14 cellular contexts compared by ENCODE assay signal in the genomic region with DNA sequence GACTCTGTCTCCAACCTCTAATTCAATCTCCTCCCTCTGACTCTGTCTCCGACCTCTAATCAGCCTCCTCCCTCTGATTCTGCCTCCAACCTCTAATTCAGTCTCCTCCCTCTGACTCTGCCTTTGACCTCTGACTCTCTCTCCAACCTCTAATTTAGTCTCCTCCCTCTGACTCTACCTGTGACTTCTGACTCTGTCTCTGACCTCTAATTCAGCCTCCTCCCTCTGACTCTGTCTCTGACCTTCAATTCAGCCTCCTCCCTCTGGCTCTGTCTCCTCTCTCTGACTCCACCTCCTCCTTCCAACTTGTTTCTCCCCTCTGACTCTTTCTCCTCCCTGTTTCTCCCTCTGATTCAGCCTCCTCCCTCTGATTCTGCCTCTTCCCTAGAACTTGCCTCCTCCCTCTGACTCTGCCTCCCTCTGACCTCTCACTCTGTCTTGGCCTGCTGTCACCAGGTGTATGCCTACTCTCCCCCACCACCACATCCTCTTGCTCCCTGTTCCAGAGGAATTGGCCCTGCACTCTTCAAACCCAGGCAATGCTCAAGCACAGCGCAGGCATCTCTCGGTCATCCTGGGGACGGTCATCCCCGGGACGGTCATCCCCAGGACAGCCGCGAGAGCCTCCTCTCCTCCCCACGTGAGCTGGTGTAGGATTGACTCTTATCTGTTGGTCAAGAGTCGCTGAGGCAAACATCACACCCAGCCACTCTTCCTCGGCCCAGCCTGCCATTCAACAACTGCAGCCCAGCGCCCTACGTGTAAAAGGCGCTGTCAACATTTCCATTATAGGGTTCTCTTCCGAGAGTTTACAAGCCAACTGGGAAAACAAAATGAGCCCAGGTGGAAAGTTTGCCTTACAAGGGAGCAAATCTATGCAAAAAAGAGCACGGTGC.
DNase-seq lines count a peak whose midpoint lies in the region; ATAC-seq, FAIRE-seq and TF ChIP-seq lines count a peak whose summit lies in the region.
"Had no signal": no experiment of that assay in that cellular context is flagged by ENCODE, and none has a peak within 500 bp of the region (broad histone marks: within the 10 kb centered on the region; RNA-seq: fewer than 3 reads in every experiment).

No MANE protein-coding gene starts in this region.

- TF ChIP-seq POLR2A in HepG2 (IDR thresholded peaks at IDR 0.05; ENCODE audit: insufficient read depth in 1 of 2, low read depth in 2 of 2, low read length in 2 of 2): no peak
- TF ChIP-seq POLR2A in right lobe of liver (IDR thresholded peaks at IDR 0.05): no peak

- CTCF ChIA-PET in HepG2 (lab: Yijun Ruan, JAX; ENCODE audit: low intra/inter-chr PET ratio, low total read pairs): no interaction called here

- no peaks in the 10 kb centered on the region for H3K36me3 Mint-ChIP-seq in activated T-helper 17 cell treated with anti-CD3 and anti-CD28 coated beads, Interleukin-2, amount 50 U/mL, for 72 hours (ENCODE audit: low read depth)

- in situ Hi-C loops in HepG2 (cut with HindIII; ENCODE audit: extremely low pct_ligation_motif_present, low pct_unique_long_range_greater_than_20kb): loop anchor here (10.0 kb wide), 1 partner anchor 603 kb away; no protein-coding TSS in a partner anchor

- H3K27ac Mint-ChIP-seq in activated T-helper 17 cell treated with anti-CD3 and anti-CD28 coated beads, Interleukin-2, amount 50 U/mL, for 72 hours: peak overlapping the region; percentile 94
- H3K27ac Mint-ChIP-seq: activated naive CD8-positive, alpha-beta T cell had no signal

- no peak for ATAC-seq in HepG2
- ATAC-seq in right lobe of liver: no peak
- ATAC-seq in activated T-helper 17 cell treated with anti-CD3 and anti-CD28 coated beads, Interleukin-2, amount 50 U/mL, for 72 hours (replicated peaks): peak; percentile 76
- no peak for ATAC-seq in HG03460 (IDR thresholded peaks at IDR 0.05; ENCODE audit: unreplicated experiment)
- ATAC-seq: heart right ventricle had no signal

- no peaks in the 10 kb centered on the region for H4K20me1 ChIP-seq in HepG2 (ENCODE audit: insufficient read depth, low read length)

- H3K9me3 Mint-ChIP-seq in activated T-helper 17 cell treated with anti-CD3 and anti-CD28 coated beads, Interleukin-2, amount 50 U/mL, for 72 hours: peaks cover 8% of the 10 kb centered on the region

- H3K27me3 ChIP-seq in HepG2 (ENCODE audit: control insufficient read depth in 1 of 2, insufficient read depth in 2 of 2, low read length in 2 of 2) (peaks cover 0 to 18% of the 10 kb centered on the region in 2 experiments; a peak in 3 of 5 replicates), right lobe of liver (no peaks in the 10 kb centered on the region)
- H3K27me3 ChIP-seq: SJCRH30 had no signal

- no peak overlapping the region for H3K9ac ChIP-seq in HepG2 (ENCODE audit: insufficient read depth, low read depth, low read length)

- H3K4me2 ChIP-seq in HepG2 (ENCODE audit: low read depth, low read length): no peak overlapping the region

- H3K27ac ChIP-seq in HepG2 (ENCODE audit: extremely low read length, insufficient read depth, low read length) (no peak overlapping the region), right lobe of liver (no peak overlapping the region)
- H3K27ac ChIP-seq: 22Rv1, heart right ventricle, SJCRH30 had no signal

- H3K27me3 Mint-ChIP-seq in activated T-helper 17 cell treated with anti-CD3 and anti-CD28 coated beads, Interleukin-2, amount 50 U/mL, for 72 hours: peaks cover under 1% of the 10 kb centered on the region

- intact Hi-C loops in HepG2 (cut with micrococcal nuclease; ENCODE audit: unreplicated experiment) (no loop called here), right lobe of liver (cut with DNase I) (no loop called here)

- H3K4me3 Mint-ChIP-seq in activated T-helper 17 cell treated with anti-CD3 and anti-CD28 coated beads, Interleukin-2, amount 50 U/mL, for 72 hours: peak overlapping the region; percentile 81
- H3K4me3 Mint-ChIP-seq: activated naive CD8-positive, alpha-beta T cell had no signal

- 61% methylated on average over 16 of the region's 16 CpGs for WGBS in HepG2 (ENCODE audit: low lambda C conversion rate)
- 67% methylated on average over 11 of the region's 16 CpGs for WGBS in right lobe of liver (ENCODE audit: insufficient coverage, low coverage, low lambda C conversion rate, missing lambda C conversion rate)

- H3K4me1 ChIP-seq in HepG2 (ENCODE audit: insufficient read depth, low read length) (peaks cover 52% of the 10 kb centered on the region), right lobe of liver (peaks cover 0 to 28% (median 12%) of the 10 kb centered on the region in 4 donors)
- H3K4me1 ChIP-seq: SJCRH30 had no signal

- DNase-seq in DMS 273 (lab: John Stamatoyannopoulos, UW; ENCODE audit: unreplicated experiment) (peak; percentile 25), DMS 273 treated with DMSO at 0.1 percent for 48 hours (lab: John Stamatoyannopoulos, UW) (no peak), HepG2 (ENCODE audit: low spot score) (no peak), right lobe of liver (no peak), CD1c-positive myeloid dendritic cell (ENCODE audit: extremely low spot score) (no peak), H4 (ENCODE audit: low spot score) (no peak)
- DNase-seq: GOT3; heart right ventricle; SJCRH30; stimulated activated CD4-positive, alpha-beta T cell treated with anti-CD3 and anti-CD28 coated beads, Interleukin-4, amount 100 ng/mL, for 4 hours had no signal

- BruUV-seq in HepG2 (replicated peaks; lab: Mats Ljungman, UMichigan): no TSS peak

- H3K79me2 ChIP-seq in HepG2 (ENCODE audit: insufficient read depth, low read length): no peaks in the 10 kb centered on the region

- POLR2A ChIA-PET in HepG2 (lab: Yijun Ruan, JAX): no interaction called here

- TF ChIP-seq RAD21 in HepG2 (CRISPR knock-in tag; IDR thresholded peaks at IDR 0.05): no peak

- H3K9me3 ChIP-seq in HepG2 (ENCODE audit: low read length) (no peaks in the 10 kb centered on the region), right lobe of liver (no peaks in the 10 kb centered on the region)
- H3K9me3 ChIP-seq: heart right ventricle, SJCRH30 had no signal

- H3K36me3 ChIP-seq in HepG2 (replicated peaks in 1 of 2; ENCODE audit: control insufficient read depth in 1 of 2, insufficient read depth in 2 of 2, low read length in 2 of 2) (no peaks in the 10 kb centered on the region), right lobe of liver (no peaks in the 10 kb centered on the region)
- H3K36me3 ChIP-seq: heart right ventricle, SJCRH30 had no signal

- no peak overlapping the region for H2AFZ ChIP-seq in HepG2 (ENCODE audit: low read length)

- peaks cover 19% of the 10 kb centered on the region for H3K4me1 Mint-ChIP-seq in activated T-helper 17 cell treated with anti-CD3 and anti-CD28 coated beads, Interleukin-2, amount 50 U/mL, for 72 hours

- TF ChIP-seq EP300 in HepG2 (IDR thresholded peaks at IDR 0.05; ENCODE audit: low read depth in 2 of 2, low read length in 2 of 2): no peak
- no peak for TF ChIP-seq EP300 in HepG2 (CRISPR knock-in tag; IDR thresholded peaks at IDR 0.05; ENCODE audit: borderline replicate concordance)

- TF ChIP-seq CTCF in HepG2 (CRISPR knock-in tag; IDR thresholded peaks at IDR 0.05): no peak
- TF ChIP-seq CTCF in right lobe of liver (IDR thresholded peaks at IDR 0.05): no peak

- H3K4me3 ChIP-seq in HepG2 (replicated peaks in 1 of 3; ENCODE audit: insufficient read depth in 1 of 3, low read depth in 2 of 3, low read length in 3 of 3): no peak overlapping the region
- H3K4me3 ChIP-seq in right lobe of liver: no peak overlapping the region
- H3K4me3 ChIP-seq: heart right ventricle, SJCRH30 had no signal

- FAIRE-seq in HepG2 (lab: Jason Lieb, UNC): no peak

TF ChIP-seq in HepG2, 621 proteins besides CTCF, POLR2A, EP300 and RAD21 (continues in another document):
- TF ChIP-seq, protein P1, sequence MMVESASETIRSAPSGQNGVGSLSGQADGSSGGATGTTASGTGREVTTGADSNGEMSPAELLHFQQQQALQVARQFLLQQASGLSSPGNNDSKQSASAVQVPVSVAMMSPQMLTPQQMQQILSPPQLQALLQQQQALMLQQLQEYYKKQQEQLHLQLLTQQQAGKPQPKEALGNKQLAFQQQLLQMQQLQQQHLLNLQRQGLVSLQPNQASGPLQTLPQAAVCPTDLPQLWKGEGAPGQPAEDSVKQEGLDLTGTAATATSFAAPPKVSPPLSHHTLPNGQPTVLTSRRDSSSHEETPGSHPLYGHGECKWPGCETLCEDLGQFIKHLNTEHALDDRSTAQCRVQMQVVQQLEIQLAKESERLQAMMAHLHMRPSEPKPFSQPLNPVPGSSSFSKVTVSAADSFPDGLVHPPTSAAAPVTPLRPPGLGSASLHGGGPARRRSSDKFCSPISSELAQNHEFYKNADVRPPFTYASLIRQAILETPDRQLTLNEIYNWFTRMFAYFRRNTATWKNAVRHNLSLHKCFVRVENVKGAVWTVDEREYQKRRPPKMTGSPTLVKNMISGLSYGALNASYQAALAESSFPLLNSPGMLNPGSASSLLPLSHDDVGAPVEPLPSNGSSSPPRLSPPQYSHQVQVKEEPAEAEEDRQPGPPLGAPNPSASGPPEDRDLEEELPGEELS (CRISPR knock-in tag; IDR thresholded peaks at IDR 0.05): no peak
- TF ChIP-seq ZSCAN22 (CRISPR knock-in tag; IDR thresholded peaks at IDR 0.05): peak; percentile 99
- TF ChIP-seq, protein P2, sequence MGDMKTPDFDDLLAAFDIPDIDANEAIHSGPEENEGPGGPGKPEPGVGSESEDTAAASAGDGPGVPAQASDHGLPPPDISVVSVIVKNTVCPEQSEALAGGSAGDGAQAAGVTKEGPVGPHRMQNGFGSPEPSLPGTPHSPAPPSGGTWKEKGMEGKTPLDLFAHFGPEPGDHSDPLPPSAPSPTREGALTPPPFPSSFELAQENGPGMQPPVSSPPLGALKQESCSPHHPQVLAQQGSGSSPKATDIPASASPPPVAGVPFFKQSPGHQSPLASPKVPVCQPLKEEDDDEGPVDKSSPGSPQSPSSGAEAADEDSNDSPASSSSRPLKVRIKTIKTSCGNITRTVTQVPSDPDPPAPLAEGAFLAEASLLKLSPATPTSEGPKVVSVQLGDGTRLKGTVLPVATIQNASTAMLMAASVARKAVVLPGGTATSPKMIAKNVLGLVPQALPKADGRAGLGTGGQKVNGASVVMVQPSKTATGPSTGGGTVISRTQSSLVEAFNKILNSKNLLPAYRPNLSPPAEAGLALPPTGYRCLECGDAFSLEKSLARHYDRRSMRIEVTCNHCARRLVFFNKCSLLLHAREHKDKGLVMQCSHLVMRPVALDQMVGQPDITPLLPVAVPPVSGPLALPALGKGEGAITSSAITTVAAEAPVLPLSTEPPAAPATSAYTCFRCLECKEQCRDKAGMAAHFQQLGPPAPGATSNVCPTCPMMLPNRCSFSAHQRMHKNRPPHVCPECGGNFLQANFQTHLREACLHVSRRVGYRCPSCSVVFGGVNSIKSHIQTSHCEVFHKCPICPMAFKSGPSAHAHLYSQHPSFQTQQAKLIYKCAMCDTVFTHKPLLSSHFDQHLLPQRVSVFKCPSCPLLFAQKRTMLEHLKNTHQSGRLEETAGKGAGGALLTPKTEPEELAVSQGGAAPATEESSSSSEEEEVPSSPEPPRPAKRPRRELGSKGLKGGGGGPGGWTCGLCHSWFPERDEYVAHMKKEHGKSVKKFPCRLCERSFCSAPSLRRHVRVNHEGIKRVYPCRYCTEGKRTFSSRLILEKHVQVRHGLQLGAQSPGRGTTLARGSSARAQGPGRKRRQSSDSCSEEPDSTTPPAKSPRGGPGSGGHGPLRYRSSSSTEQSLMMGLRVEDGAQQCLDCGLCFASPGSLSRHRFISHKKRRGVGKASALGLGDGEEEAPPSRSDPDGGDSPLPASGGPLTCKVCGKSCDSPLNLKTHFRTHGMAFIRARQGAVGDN (CRISPR knock-in tag; IDR thresholded peaks at IDR 0.05): peak; percentile 15; the same call in 1 of the 2 replicates
